ENCODE assay signal across 8 cellular contexts in the genomic region with DNA sequence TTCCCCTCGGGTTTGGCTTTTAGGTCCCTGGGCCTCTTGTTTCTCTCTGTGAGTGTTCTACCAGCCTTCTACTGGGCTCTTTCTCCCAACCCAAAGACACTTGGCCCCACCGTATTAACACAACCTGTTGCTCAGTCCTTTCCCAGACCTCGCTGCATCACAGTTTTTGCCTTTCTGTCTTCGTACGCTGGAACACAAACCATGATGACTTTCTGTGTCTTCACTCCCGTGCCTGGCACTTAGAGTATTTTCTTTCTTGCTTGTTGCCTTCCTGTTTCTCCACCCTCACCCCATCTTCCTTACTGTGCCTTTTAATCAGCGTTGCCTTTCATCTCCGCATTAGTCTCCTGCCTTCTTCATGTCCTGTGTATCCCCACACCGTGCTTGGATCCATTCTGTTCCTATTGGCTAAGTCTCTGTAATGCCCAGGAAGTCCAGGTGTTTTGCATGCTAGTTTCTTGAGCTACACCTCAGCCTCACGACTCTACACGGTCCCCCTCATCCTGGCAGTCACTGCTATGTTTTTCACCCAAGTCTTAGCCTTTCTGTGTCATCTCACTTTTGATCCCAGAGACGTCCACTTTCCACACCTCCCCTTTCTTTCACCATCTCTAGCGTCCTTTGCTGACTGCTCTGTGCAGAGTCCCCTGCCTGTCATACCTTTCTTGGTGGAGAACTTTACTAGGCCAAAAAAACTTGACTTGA. TPM values are rescaled to one million over a fixed set of nuclear protein-coding genes. Genes with fewer than 3 reads are reported as not detected.
DNase-seq lines count a peak whose midpoint lies in the region; ATAC-seq and TF ChIP-seq lines count a peak whose summit lies in the region.

No MANE protein-coding gene starts in this region.

- H3K4me1 ChIP-seq in suprapubic skin, result peaks cover 72% of the 10 kb centered on the region

- peak; percentile 27 for DNase-seq in NCI-H82 (lab: John Stamatoyannopoulos, UW)
- DNase-seq in NCI-H82 treated with DMSO at 0.1 percent for 48 hours (lab: John Stamatoyannopoulos, UW; ENCODE audit: unreplicated experiment), result no peak
- no peak for DNase-seq in activated T-helper 1 cell treated with anti-CD3 and anti-CD28 coated beads, Interleukin-12 subunit alpha, Interleukin-12 subunit beta, Interleukin-2, Interleukin-4 antibody, amounts not matched to agents 30 ng/mL and 10 ng/mL and 1 ng/mL, durations not matched to agents 14 hours and 24 hours and 36 hours (ENCODE audit: low spot score)
- no peak for DNase-seq in immature natural killer cell
- no peak for DNase-seq in suprapubic skin (ENCODE audit: low spot score in 2 of 2)
- DNase-seq in stimulated activated CD4-positive, alpha-beta T cell treated with anti-CD3 and anti-CD28 coated beads, Interleukin-12 subunit alpha, Interleukin-12 subunit beta, amount 100 ng/mL, for 4 hours, result no peak

- H3K36me3 Mint-ChIP-seq in activated T-helper 1 cell treated with anti-CD3 and anti-CD28 coated beads, Interleukin-12 subunit alpha, Interleukin-12 subunit beta, Interleukin-2, Interleukin-4 antibody, amounts not matched to agents 30 ng/mL and 10 ng/mL and 1 ng/mL, durations not matched to agents 14 hours and 24 hours and 36 hours (ENCODE audit: low read depth), result peaks cover 27% of the 10 kb centered on the region
- H3K36me3 Mint-ChIP-seq in immature natural killer cell, result peaks cover 0 to 4% (median 4%) of the 10 kb centered on the region in 3 donors

- 2% methylated on average over 13 of the region's 13 CpGs for WGBS in suprapubic skin

- H3K27me3 ChIP-seq in suprapubic skin, result no peaks in the 10 kb centered on the region

- no peak for TF ChIP-seq CTCF in suprapubic skin (IDR thresholded peaks at IDR 0.05)

- ATAC-seq in GM18858 (IDR thresholded peaks at IDR 0.05; ENCODE audit: unreplicated experiment) (no peak), GM19035 (IDR thresholded peaks at IDR 0.05; ENCODE audit: unreplicated experiment) (no peak)

- H3K4me3 ChIP-seq in suprapubic skin, result peak overlapping the region; percentile 85

- peaks cover 59% of the 10 kb centered on the region for H3K4me1 Mint-ChIP-seq in activated T-helper 1 cell treated with anti-CD3 and anti-CD28 coated beads, Interleukin-12 subunit alpha, Interleukin-12 subunit beta, Interleukin-2, Interleukin-4 antibody, amounts not matched to agents 30 ng/mL and 10 ng/mL and 1 ng/mL, durations not matched to agents 14 hours and 24 hours and 36 hours (ENCODE audit: low read depth)
- peaks cover 70 to 76% of the 10 kb centered on the region in 2 donors for H3K4me1 Mint-ChIP-seq in immature natural killer cell

- intact Hi-C loops in activated T-helper 1 cell treated with anti-CD3 and anti-CD28 coated beads, Interleukin-12 subunit alpha, Interleukin-12 subunit beta, Interleukin-2, Interleukin-4 antibody, amounts not matched to agents 30 ng/mL and 10 ng/mL and 1 ng/mL, durations not matched to agents 14 hours and 24 hours and 36 hours (cut with micrococcal nuclease), result loop anchor here (1.0 to 2.0 kb wide), 2 partner anchors 11 to 16 kb away; no protein-coding TSS in a partner anchor

- H3K27ac ChIP-seq in suprapubic skin, result peak overlapping the region; percentile 92

- no peaks in the 10 kb centered on the region for H3K9me3 ChIP-seq in suprapubic skin

- H3K9me3 Mint-ChIP-seq in activated T-helper 1 cell treated with anti-CD3 and anti-CD28 coated beads, Interleukin-12 subunit alpha, Interleukin-12 subunit beta, Interleukin-2, Interleukin-4 antibody, amounts not matched to agents 30 ng/mL and 10 ng/mL and 1 ng/mL, durations not matched to agents 14 hours and 24 hours and 36 hours, result no peaks in the 10 kb centered on the region
- no peaks in the 10 kb centered on the region for H3K9me3 Mint-ChIP-seq in immature natural killer cell

- H3K36me3 ChIP-seq in suprapubic skin, result peaks cover 6% of the 10 kb centered on the region

- H3K27ac Mint-ChIP-seq in activated T-helper 1 cell treated with anti-CD3 and anti-CD28 coated beads, Interleukin-12 subunit alpha, Interleukin-12 subunit beta, Interleukin-2, Interleukin-4 antibody, amounts not matched to agents 30 ng/mL and 10 ng/mL and 1 ng/mL, durations not matched to agents 14 hours and 24 hours and 36 hours, result peak overlapping the region; percentile 83
- H3K27ac Mint-ChIP-seq in immature natural killer cell, result peak overlapping the region; percentile 65 to 88 (median 84)

- peaks cover under 1% of the 10 kb centered on the region for H3K27me3 Mint-ChIP-seq in activated T-helper 1 cell treated with anti-CD3 and anti-CD28 coated beads, Interleukin-12 subunit alpha, Interleukin-12 subunit beta, Interleukin-2, Interleukin-4 antibody, amounts not matched to agents 30 ng/mL and 10 ng/mL and 1 ng/mL, durations not matched to agents 14 hours and 24 hours and 36 hours (ENCODE audit: insufficient read depth)
- peaks cover 2 to 10% (median 7%) of the 10 kb centered on the region in 3 donors for H3K27me3 Mint-ChIP-seq in immature natural killer cell (ENCODE audit: low read depth in 3 of 3)

- peak overlapping the region; percentile 88 for H3K4me3 Mint-ChIP-seq in activated T-helper 1 cell treated with anti-CD3 and anti-CD28 coated beads, Interleukin-12 subunit alpha, Interleukin-12 subunit beta, Interleukin-2, Interleukin-4 antibody, amounts not matched to agents 30 ng/mL and 10 ng/mL and 1 ng/mL, durations not matched to agents 14 hours and 24 hours and 36 hours
- peak overlapping the region; percentile 83 to 92 (median 90) for H3K4me3 Mint-ChIP-seq in immature natural killer cell

- no peak for TF ChIP-seq EP300 in suprapubic skin (IDR thresholded peaks at IDR 0.05)

- no peak for TF ChIP-seq POLR2A in suprapubic skin (IDR thresholded peaks at IDR 0.05)

RNA-seq across cellular contexts. Expression of gene MARK2, which starts 1.6 kb away (rescaled TPM):
- 44.7 and 46.0 TPM in 2 replicates for total RNA-seq in activated T-helper 1 cell treated with anti-CD3 and anti-CD28 coated beads, Interleukin-12 subunit alpha, Interleukin-12 subunit beta, Interleukin-2, Interleukin-4 antibody, amounts not matched to agents 30 ng/mL and 10 ng/mL and 1 ng/mL, durations not matched to agents 14 hours and 24 hours and 36 hours
- polyA plus RNA-seq in immature natural killer cell, result 10 to 100 TPM; 28.6 to 73.8 (median 31.6) TPM
- total RNA-seq in suprapubic skin, result 10 to 100 TPM; 66.3 to 78.7 (median 71.8) TPM

RNA-seq across cellular contexts. Expression of gene SPINDOC, which starts 27.3 kb away (rescaled TPM):
- 60.0 and 64.3 TPM in 2 replicates for total RNA-seq in activated T-helper 1 cell treated with anti-CD3 and anti-CD28 coated beads, Interleukin-12 subunit alpha, Interleukin-12 subunit beta, Interleukin-2, Interleukin-4 antibody, amounts not matched to agents 30 ng/mL and 10 ng/mL and 1 ng/mL, durations not matched to agents 14 hours and 24 hours and 36 hours
- polyA plus RNA-seq in immature natural killer cell, result 1 to 10 TPM in 2 of 3 donors, under 1 TPM in 1; 0.36 to 2.3 (median 1.2) TPM
- 1 to 10 TPM; 3.9 to 9.4 (median 6.3) TPM for total RNA-seq in suprapubic skin
